In genomic region chr15:58509556-58509955, GRCh38 we compare ENCODE assay signal across 37 cellular contexts.
"Had no signal": no experiment of that assay in that cellular context is flagged by ENCODE, and none has a peak within 500 bp of the region (broad histone marks: within the 10 kb centered on the region; RNA-seq: fewer than 3 reads in every experiment).

No MANE protein-coding gene starts in this region.

- H3K36me3 Mint-ChIP-seq: activated naive CD4-positive, alpha-beta T cell treated with anti-CD3 and anti-CD28 coated beads, Interleukin-2, amount 50 U/mL, for 24 hours; brain had no signal

- H3K4me3 ChIP-seq: adrenal gland, ascending aorta, body of pancreas, breast epithelium, cardiac muscle cell had no signal

- H3K36me3 ChIP-seq: adrenal gland, ascending aorta, brain microvascular endothelial cell, breast epithelium, cardiac muscle cell had no signal

- DNase-seq: activated effector memory CD4-positive, alpha-beta T cell treated with anti-CD3 and anti-CD28 coated beads, Interleukin-2, amount 50 U/mL, for 16 hours; activated effector memory CD4-positive, alpha-beta T cell treated with Interleukin-2 at 50 U/mL for 16 hours; activated gamma-delta T cell; activated gamma-delta T cell treated with Interleukin-2 at 50 U/mL for 16 hours; activated naive CD4-positive, alpha-beta T cell; activated naive CD4-positive, alpha-beta T cell treated with anti-CD3 and anti-CD28 coated beads for 36 hours; activated naive CD4-positive, alpha-beta T cell treated with anti-CD3 and anti-CD28 coated beads, Interleukin-2, amount 10 ng/mL, durations not matched to agents 7 days and 5 days; activated naive CD4-positive, alpha-beta T cell treated with anti-CD3 and anti-CD28 coated beads, Interleukin-2, amount 50 U/mL, for 16 hours; activated naive CD4-positive, alpha-beta T cell treated with Interleukin-2 at 50 U/mL for 16 hours; activated naive CD8-positive, alpha-beta T cell treated with anti-CD3 and anti-CD28 coated beads for 36 hours; activated naive CD8-positive, alpha-beta T cell treated with anti-CD3 and anti-CD28 coated beads, Interleukin-2, amount 10 ng/mL, durations not matched to agents 7 days and 5 days; activated naive CD8-positive, alpha-beta T cell treated with anti-CD3 and anti-CD28 coated beads, Interleukin-2, amount 50 U/mL, for 24 hours; activated T-cell treated with anti-CD3 and anti-CD28 coated beads, Interleukin-2, amount 50 U/mL, for 1 hour; activated T-cell treated with anti-CD3 and anti-CD28 coated beads, Interleukin-2, amount 50 U/mL, for 24 hours; activated T-cell treated with anti-CD3 and anti-CD28 coated beads, Interleukin-2, amount 50 U/mL, for 4 hours; activated T-cell treated with anti-CD3 and anti-CD28 coated beads, Interleukin-2, amount 50 U/mL, for 48 hours; activated T-cell treated with anti-CD3 and anti-CD28 coated beads, Interleukin-2, amount 50 U/mL, for 72 hours; adrenal gland; amniotic stem cell; amygdala; anterior cingulate cortex; aorta; body of pancreas; brain microvascular endothelial cell; caudate nucleus; central memory CD4-positive, alpha-beta T cell; cerebellar nuclear complex had no signal

- ATAC-seq: activated naive CD8-positive, alpha-beta T cell treated with anti-CD3 and anti-CD28 coated beads, Interleukin-2, amount 50 U/mL, for 24 hours; activated T-cell treated with anti-CD3 and anti-CD28 coated beads, Interleukin-2, amount 50 U/mL, for 4 hours; activated T-cell treated with anti-CD3 and anti-CD28 coated beads, Interleukin-2, amount 50 U/mL, for 72 hours; activated T-helper 17 cell treated with anti-CD3 and anti-CD28 coated beads, Interleukin-2, amount 50 U/mL, for 72 hours; body of pancreas had no signal

- H3K27ac ChIP-seq: adrenal gland, ascending aorta, body of pancreas, brain microvascular endothelial cell, breast epithelium, cardiac muscle cell had no signal

- H3K9me3 ChIP-seq: adrenal gland, ascending aorta, body of pancreas, breast epithelium had no signal

- H3K4me1 ChIP-seq: adrenal gland, body of pancreas, breast epithelium had no signal

- H3K9me3 Mint-ChIP-seq: activated naive CD4-positive, alpha-beta T cell treated with anti-CD3 and anti-CD28 coated beads for 36 hours; activated naive CD4-positive, alpha-beta T cell treated with anti-CD3 and anti-CD28 coated beads, Interleukin-2, amount 50 U/mL, for 24 hours; activated naive CD8-positive, alpha-beta T cell treated with anti-CD3 and anti-CD28 coated beads, Interleukin-2, amount 50 U/mL, for 24 hours; activated T-cell treated with anti-CD3 and anti-CD28 coated beads, Interleukin-2, amount 50 U/mL, for 24 hours; activated T-cell treated with anti-CD3 and anti-CD28 coated beads, Interleukin-2, amount 50 U/mL, for 4 hours; activated T-cell treated with anti-CD3 and anti-CD28 coated beads, Interleukin-2, amount 50 U/mL, for 72 hours; activated T-helper 17 cell treated with anti-CD3 and anti-CD28 coated beads, Interleukin-2, amount 50 U/mL, for 72 hours; activated T-helper 2 cell treated with anti-CD3 and anti-CD28 coated beads, Interferon-gamma antibody, Interleukin-2, Interleukin-4, amounts not matched to agents 10 μg/mL and 5 μg/mL and 100 μg/mL, durations not matched to agents 14 hours and 24 hours and 36 hours; brain; central memory CD8-positive, alpha-beta T cell had no signal

- H3K27ac Mint-ChIP-seq: activated naive CD4-positive, alpha-beta T cell treated with anti-CD3 and anti-CD28 coated beads for 36 hours; activated naive CD4-positive, alpha-beta T cell treated with anti-CD3 and anti-CD28 coated beads, Interleukin-2, amount 10 ng/mL, durations not matched to agents 7 days and 5 days; activated naive CD4-positive, alpha-beta T cell treated with anti-CD3 and anti-CD28 coated beads, Interleukin-2, amount 50 U/mL, for 24 hours; activated naive CD8-positive, alpha-beta T cell; activated naive CD8-positive, alpha-beta T cell treated with anti-CD3 and anti-CD28 coated beads for 36 hours; activated naive CD8-positive, alpha-beta T cell treated with anti-CD3 and anti-CD28 coated beads, Interleukin-2, amount 10 ng/mL, durations not matched to agents 7 days and 5 days; activated naive CD8-positive, alpha-beta T cell treated with anti-CD3 and anti-CD28 coated beads, Interleukin-2, amount 50 U/mL, for 24 hours; activated T-cell treated with anti-CD3 and anti-CD28 coated beads, Interleukin-2, amount 50 U/mL, for 24 hours; activated T-cell treated with anti-CD3 and anti-CD28 coated beads, Interleukin-2, amount 50 U/mL, for 72 hours; activated T-helper 1 cell treated with anti-CD3 and anti-CD28 coated beads, Interleukin-12 subunit alpha, Interleukin-12 subunit beta, Interleukin-2, Interleukin-4 antibody, amounts not matched to agents 30 ng/mL and 10 ng/mL and 1 ng/mL, durations not matched to agents 14 hours and 24 hours and 36 hours; activated T-helper 17 cell treated with anti-CD3 and anti-CD28 coated beads, Interleukin-2, amount 50 U/mL, for 72 hours; activated T-helper 2 cell treated with anti-CD3 and anti-CD28 coated beads, Interferon-gamma antibody, Interleukin-2, Interleukin-4, amounts not matched to agents 10 μg/mL and 5 μg/mL and 100 μg/mL, durations not matched to agents 14 hours and 24 hours and 36 hours; brain had no signal

- H3K27me3 ChIP-seq: adrenal gland, ascending aorta, body of pancreas, brain microvascular endothelial cell, breast epithelium, cardiac muscle cell had no signal
